Comparison of ENCODE assay signal across 1 cellular context in genomic region chr2:231099918-231100317, GRCh38.
TF ChIP-seq lines count a peak whose summit lies in the region.

No MANE protein-coding gene starts in this region.

TF ChIP-seq in GM23338, 12 proteins besides CTCF, POLR2A, EP300 and RAD21 (continued from another document):
- TF ChIP-seq, protein P1, sequence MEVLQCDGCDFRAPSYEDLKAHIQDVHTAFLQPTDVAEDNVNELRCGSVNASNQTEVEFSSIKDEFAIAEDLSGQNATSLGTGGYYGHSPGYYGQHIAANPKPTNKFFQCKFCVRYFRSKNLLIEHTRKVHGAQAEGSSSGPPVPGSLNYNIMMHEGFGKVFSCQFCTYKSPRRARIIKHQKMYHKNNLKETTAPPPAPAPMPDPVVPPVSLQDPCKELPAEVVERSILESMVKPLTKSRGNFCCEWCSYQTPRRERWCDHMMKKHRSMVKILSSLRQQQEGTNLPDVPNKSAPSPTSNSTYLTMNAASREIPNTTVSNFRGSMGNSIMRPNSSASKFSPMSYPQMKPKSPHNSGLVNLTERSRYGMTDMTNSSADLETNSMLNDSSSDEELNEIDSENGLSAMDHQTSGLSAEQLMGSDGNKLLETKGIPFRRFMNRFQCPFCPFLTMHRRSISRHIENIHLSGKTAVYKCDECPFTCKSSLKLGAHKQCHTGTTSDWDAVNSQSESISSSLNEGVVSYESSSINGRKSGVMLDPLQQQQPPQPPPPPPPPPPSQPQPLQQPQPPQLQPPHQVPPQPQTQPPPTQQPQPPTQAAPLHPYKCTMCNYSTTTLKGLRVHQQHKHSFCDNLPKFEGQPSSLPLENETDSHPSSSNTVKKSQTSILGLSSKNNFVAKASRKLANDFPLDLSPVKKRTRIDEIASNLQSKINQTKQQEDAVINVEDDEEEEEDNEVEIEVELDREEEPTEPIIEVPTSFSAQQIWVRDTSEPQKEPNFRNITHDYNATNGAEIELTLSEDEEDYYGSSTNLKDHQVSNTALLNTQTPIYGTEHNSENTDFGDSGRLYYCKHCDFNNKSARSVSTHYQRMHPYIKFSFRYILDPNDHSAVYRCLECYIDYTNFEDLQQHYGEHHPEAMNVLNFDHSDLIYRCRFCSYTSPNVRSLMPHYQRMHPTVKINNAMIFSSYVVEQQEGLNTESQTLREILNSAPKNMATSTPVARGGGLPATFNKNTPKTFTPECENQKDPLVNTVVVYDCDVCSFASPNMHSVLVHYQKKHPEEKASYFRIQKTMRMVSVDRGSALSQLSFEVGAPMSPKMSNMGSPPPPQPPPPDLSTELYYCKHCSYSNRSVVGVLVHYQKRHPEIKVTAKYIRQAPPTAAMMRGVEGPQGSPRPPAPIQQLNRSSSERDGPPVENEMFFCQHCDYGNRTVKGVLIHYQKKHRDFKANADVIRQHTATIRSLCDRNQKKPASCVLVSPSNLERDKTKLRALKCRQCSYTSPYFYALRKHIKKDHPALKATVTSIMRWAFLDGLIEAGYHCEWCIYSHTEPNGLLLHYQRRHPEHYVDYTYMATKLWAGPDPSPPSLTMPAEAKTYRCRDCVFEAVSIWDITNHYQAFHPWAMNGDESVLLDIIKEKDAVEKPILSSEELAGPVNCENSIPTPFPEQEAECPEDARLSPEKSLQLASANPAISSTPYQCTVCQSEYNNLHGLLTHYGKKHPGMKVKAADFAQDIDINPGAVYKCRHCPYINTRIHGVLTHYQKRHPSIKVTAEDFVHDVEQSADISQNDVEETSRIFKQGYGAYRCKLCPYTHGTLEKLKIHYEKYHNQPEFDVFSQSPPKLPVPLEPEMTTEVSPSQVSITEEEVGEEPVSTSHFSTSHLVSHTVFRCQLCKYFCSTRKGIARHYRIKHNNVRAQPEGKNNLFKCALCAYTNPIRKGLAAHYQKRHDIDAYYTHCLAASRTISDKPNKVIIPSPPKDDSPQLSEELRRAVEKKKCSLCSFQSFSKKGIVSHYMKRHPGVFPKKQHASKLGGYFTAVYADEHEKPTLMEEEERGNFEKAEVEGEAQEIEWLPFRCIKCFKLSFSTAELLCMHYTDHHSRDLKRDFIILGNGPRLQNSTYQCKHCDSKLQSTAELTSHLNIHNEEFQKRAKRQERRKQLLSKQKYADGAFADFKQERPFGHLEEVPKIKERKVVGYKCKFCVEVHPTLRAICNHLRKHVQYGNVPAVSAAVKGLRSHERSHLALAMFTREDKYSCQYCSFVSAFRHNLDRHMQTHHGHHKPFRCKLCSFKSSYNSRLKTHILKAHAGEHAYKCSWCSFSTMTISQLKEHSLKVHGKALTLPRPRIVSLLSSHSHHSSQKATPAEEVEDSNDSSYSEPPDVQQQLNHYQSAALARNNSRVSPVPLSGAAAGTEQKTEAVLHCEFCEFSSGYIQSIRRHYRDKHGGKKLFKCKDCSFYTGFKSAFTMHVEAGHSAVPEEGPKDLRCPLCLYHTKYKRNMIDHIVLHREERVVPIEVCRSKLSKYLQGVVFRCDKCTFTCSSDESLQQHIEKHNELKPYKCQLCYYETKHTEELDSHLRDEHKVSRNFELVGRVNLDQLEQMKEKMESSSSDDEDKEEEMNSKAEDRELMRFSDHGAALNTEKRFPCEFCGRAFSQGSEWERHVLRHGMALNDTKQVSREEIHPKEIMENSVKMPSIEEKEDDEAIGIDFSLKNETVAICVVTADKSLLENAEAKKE (CRISPR knock-in tag; IDR thresholded peaks at IDR 0.05) = no peak
- TF ChIP-seq EZH2phosphoT487 (IDR thresholded peaks at IDR 0.05; ENCODE audit: unreplicated experiment) = no peak
